24 cellular contexts compared by ENCODE assay signal in genomic region chrX:57070185-57070984, GRCh38.
"Had no signal": no experiment of that assay in that cellular context is flagged by ENCODE, and none has a peak within 500 bp of the region (broad histone marks: within the 10 kb centered on the region; RNA-seq: fewer than 3 reads in every experiment).

No MANE protein-coding gene starts in this region.

- H3K4me3 Mint-ChIP-seq: activated B cell treated with CpG ODN at 0.5 μM for 24 hours; activated CD4-positive, alpha-beta T cell treated with anti-CD3 and anti-CD28 coated beads, Interleukin-2, amount 10 ng/mL, durations not matched to agents 24 days and 14 days; activated CD8-positive, alpha-beta memory T cell treated with anti-CD3 and anti-CD28 coated beads, Interleukin-2, amount 10 ng/mL, durations not matched to agents 7 days and 5 days; activated naive CD4-positive, alpha-beta T cell treated with anti-CD3 and anti-CD28 coated beads for 36 hours; activated naive CD8-positive, alpha-beta T cell; activated T-cell treated with anti-CD3 and anti-CD28 coated beads, Interleukin-2, amount 50 U/mL, for 4 hours; brain; T-helper 1 cell treated with Interleukin-12 subunit alpha and Interleukin-12 subunit beta and Interleukin-4 antibody, amounts not matched to agents 30 μg/mL and 1 μg/mL, for 36 hours had no signal

- H3K27me3 ChIP-seq: MG63, Peyer's patch, SJCRH30 had no signal

- H3K36me3 ChIP-seq: MG63, Peyer's patch, SJCRH30 had no signal

- H3K4me3 ChIP-seq: MG63, Peyer's patch, SJCRH30 had no signal

- H3K27ac ChIP-seq: Peyer's patch, RWPE1, SJCRH30 had no signal

- H3K4me1 Mint-ChIP-seq: activated B cell treated with CpG ODN at 0.5 μM for 24 hours; activated CD4-positive, alpha-beta T cell treated with anti-CD3 and anti-CD28 coated beads, Interleukin-2, amount 10 ng/mL, durations not matched to agents 24 days and 14 days; activated CD8-positive, alpha-beta memory T cell treated with anti-CD3 and anti-CD28 coated beads, Interleukin-2, amount 10 ng/mL, durations not matched to agents 7 days and 5 days; brain had no signal

- H3K9me3 Mint-ChIP-seq: activated B cell treated with CpG ODN at 0.5 μM for 24 hours; activated CD4-positive, alpha-beta T cell treated with anti-CD3 and anti-CD28 coated beads, Interleukin-2, amount 10 ng/mL, durations not matched to agents 24 days and 14 days; activated naive CD4-positive, alpha-beta T cell treated with anti-CD3 and anti-CD28 coated beads for 36 hours; activated T-cell treated with anti-CD3 and anti-CD28 coated beads, Interleukin-2, amount 50 U/mL, for 4 hours had no signal

- ATAC-seq: activated CD8-positive, alpha-beta memory T cell treated with anti-CD3 and anti-CD28 coated beads, Interleukin-2, amount 10 ng/mL, durations not matched to agents 7 days and 5 days; activated T-cell treated with anti-CD3 and anti-CD28 coated beads, Interleukin-2, amount 50 U/mL, for 4 hours had no signal

- H3K27me3 Mint-ChIP-seq: activated B cell treated with CpG ODN at 0.5 μM for 24 hours; activated CD4-positive, alpha-beta T cell treated with anti-CD3 and anti-CD28 coated beads, Interleukin-2, amount 10 ng/mL, durations not matched to agents 24 days and 14 days; activated CD8-positive, alpha-beta memory T cell treated with anti-CD3 and anti-CD28 coated beads, Interleukin-2, amount 10 ng/mL, durations not matched to agents 7 days and 5 days; activated naive CD8-positive, alpha-beta T cell had no signal

- DNase-seq: activated B cell treated with CpG ODN at 0.5 μM for 24 hours; activated CD4-positive, alpha-beta T cell treated with anti-CD3 and anti-CD28 coated beads for 1 hour; activated CD4-positive, alpha-beta T cell treated with anti-CD3 and anti-CD28 coated beads, Interleukin-2, amount 10 ng/mL, durations not matched to agents 24 days and 14 days; activated CD4-positive, alpha-beta T cell treated with anti-CD3 and anti-CD28 coated beads, Interleukin-2, amount 50 U/mL, for 48 hours; activated CD8-positive, alpha-beta memory T cell treated with anti-CD3 and anti-CD28 coated beads, Interleukin-2, amount 10 ng/mL, durations not matched to agents 7 days and 5 days; activated effector memory CD4-positive, alpha-beta T cell treated with anti-CD3 and anti-CD28 coated beads, Interleukin-2, amount 50 U/mL, for 16 hours; activated naive CD4-positive, alpha-beta T cell treated with anti-CD3 and anti-CD28 coated beads for 36 hours; activated T-cell treated with anti-CD3 and anti-CD28 coated beads, Interleukin-2, amount 50 U/mL, for 4 hours; amygdala; MG63; MV-4-11; NCI-H1092 treated with DMSO at 0.1 percent for 48 hours; NCI-H1417 treated with DMSO at 0.1 percent for 48 hours; NCI-H1694; NCI-H2029; NCI-H345; NCI-H524; Peyer's patch; Right ventricle myocardium superior; SJCRH30 had no signal

- H3K36me3 Mint-ChIP-seq: activated CD8-positive, alpha-beta memory T cell treated with anti-CD3 and anti-CD28 coated beads, Interleukin-2, amount 10 ng/mL, durations not matched to agents 7 days and 5 days; activated naive CD8-positive, alpha-beta T cell; brain had no signal

- H3K27ac Mint-ChIP-seq: activated B cell treated with CpG ODN at 0.5 μM for 24 hours; activated CD4-positive, alpha-beta T cell treated with anti-CD3 and anti-CD28 coated beads, Interleukin-2, amount 10 ng/mL, durations not matched to agents 24 days and 14 days; activated CD8-positive, alpha-beta memory T cell treated with anti-CD3 and anti-CD28 coated beads, Interleukin-2, amount 10 ng/mL, durations not matched to agents 7 days and 5 days; activated naive CD4-positive, alpha-beta T cell treated with anti-CD3 and anti-CD28 coated beads for 36 hours; activated naive CD8-positive, alpha-beta T cell; brain; T-helper 1 cell treated with Interleukin-12 subunit alpha and Interleukin-12 subunit beta and Interleukin-4 antibody, amounts not matched to agents 30 μg/mL and 1 μg/mL, for 36 hours had no signal
